Comparison of ENCODE assay signal across 11 cellular contexts in the genomic region with DNA sequence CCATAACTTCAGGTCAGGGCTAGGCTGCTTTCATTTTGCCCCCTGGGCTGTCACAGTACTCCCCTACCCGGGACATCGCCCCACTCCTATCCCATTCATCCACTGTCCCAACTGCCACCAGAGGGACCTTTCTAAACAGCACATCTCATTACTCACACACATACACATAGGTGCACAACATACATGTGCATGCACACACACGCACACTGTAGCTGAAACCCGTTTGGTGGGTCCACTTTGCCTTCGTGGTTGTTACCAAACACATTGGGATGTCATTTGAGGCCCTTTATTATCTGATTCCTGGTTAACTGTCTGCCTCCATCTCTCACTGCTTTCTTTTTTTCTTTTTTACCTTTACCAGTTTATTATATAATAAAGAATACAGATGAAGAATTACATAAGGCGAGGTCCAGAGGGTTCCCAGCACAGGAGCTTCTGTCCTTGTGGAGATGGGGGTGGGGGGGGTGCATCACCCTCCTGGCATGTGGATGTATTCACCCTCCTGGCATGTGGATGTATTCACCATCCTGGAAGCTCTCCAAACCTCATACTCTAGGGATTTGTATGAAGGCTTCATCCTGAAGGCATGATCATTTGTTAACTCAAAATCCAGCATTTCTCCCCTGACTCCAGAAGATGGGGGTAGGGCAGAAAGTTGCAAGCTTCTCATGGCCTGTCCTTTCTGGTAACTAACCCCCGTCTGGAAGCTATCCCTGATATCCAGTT.
DNase-seq lines count a peak whose midpoint lies in the region; ATAC-seq and TF ChIP-seq lines count a peak whose summit lies in the region.
"Had no signal": no experiment of that assay in that cellular context is flagged by ENCODE, and none has a peak within 500 bp of the region (broad histone marks: within the 10 kb centered on the region; RNA-seq: fewer than 3 reads in every experiment).

No MANE protein-coding gene starts in this region.

- H3K27ac Mint-ChIP-seq in stimulated activated naive B cell treated with anti-CD40 and anti-IgM and Interleukin-4, amounts not matched to agents 10 μg/mL and 1 μg/mL and 100 μg/mL, for 72 hours, result no peak overlapping the region

- no peak overlapping the region for H3K4me3 Mint-ChIP-seq in stimulated activated naive B cell treated with anti-CD40 and anti-IgM and Interleukin-4, amounts not matched to agents 10 μg/mL and 1 μg/mL and 100 μg/mL, for 72 hours

- H3K36me3 ChIP-seq in MG63, result no peaks in the 10 kb centered on the region

- no peak for TF ChIP-seq CTCF in choroid plexus epithelial cell (conservative IDR thresholded peaks at IDR 0.05; ENCODE audit: low read depth, low read length)

- no peak overlapping the region for H3K4me3 ChIP-seq in MG63
- H3K4me3 ChIP-seq in choroid plexus epithelial cell (ENCODE audit: low read depth, low read length), result no peak overlapping the region

- H3K9me3 ChIP-seq in MG63, result no peaks in the 10 kb centered on the region; the same call in 1 of the 2 replicates

- no peaks in the 10 kb centered on the region for H3K27me3 ChIP-seq in MG63

- DNase-seq in AG20443 (ENCODE audit: low spot score) (peak; percentile 61), MG63 (peak; percentile 82), choroid plexus epithelial cell (ENCODE audit: low read depth) (peak; percentile 88), myocyte (ENCODE audit: low read depth) (peak; percentile 86)
- DNase-seq in central memory CD4-positive, alpha-beta T cell, result no peak
- no peak for DNase-seq in stimulated activated naive B cell treated with anti-CD40 and anti-IgM and Interleukin-4, amounts not matched to agents 10 μg/mL and 1 μg/mL and 100 μg/mL, for 72 hours
- DNase-seq: activated gamma-delta T cell treated with Interleukin-2 at 50 U/mL for 16 hours, kidney, NCI-H1417 treated with DMSO at 0.1 percent for 48 hours had no signal

- ATAC-seq in GM21825 (IDR thresholded peaks at IDR 0.05; ENCODE audit: unreplicated experiment), result no peak
- no peak for ATAC-seq in GM21381 (IDR thresholded peaks at IDR 0.05; ENCODE audit: unreplicated experiment)
- no peak for ATAC-seq in stimulated activated naive B cell treated with anti-CD40 and anti-IgM and Interleukin-4, amounts not matched to agents 10 μg/mL and 1 μg/mL and 100 μg/mL, for 72 hours (replicated peaks)

- H3K36me3 Mint-ChIP-seq in stimulated activated naive B cell treated with anti-CD40 and anti-IgM and Interleukin-4, amounts not matched to agents 10 μg/mL and 1 μg/mL and 100 μg/mL, for 72 hours, result peaks cover 3% of the 10 kb centered on the region in 2 donors

- H3K27me3 Mint-ChIP-seq in stimulated activated naive B cell treated with anti-CD40 and anti-IgM and Interleukin-4, amounts not matched to agents 10 μg/mL and 1 μg/mL and 100 μg/mL, for 72 hours, result peaks cover 6 to 13% of the 10 kb centered on the region in 2 donors

- peaks cover 4 to 5% of the 10 kb centered on the region in 2 donors for H3K9me3 Mint-ChIP-seq in stimulated activated naive B cell treated with anti-CD40 and anti-IgM and Interleukin-4, amounts not matched to agents 10 μg/mL and 1 μg/mL and 100 μg/mL, for 72 hours

- H3K4me1 Mint-ChIP-seq in stimulated activated naive B cell treated with anti-CD40 and anti-IgM and Interleukin-4, amounts not matched to agents 10 μg/mL and 1 μg/mL and 100 μg/mL, for 72 hours, result no peaks in the 10 kb centered on the region

Comparison
In these comparisons a context has a peak if more than half of its experiments do, and no peak if none do; other contexts are left out.
1. DNase-seq: peak in AG20443 (single experiment), MG63 (single experiment), choroid plexus epithelial cell (single experiment) and myocyte (single experiment); none in central memory CD4-positive, alpha-beta T cell (single experiment) and stimulated activated naive B cell treated with anti-CD40 and anti-IgM and Interleukin-4, amounts not matched to agents 10 μg/mL and 1 μg/mL and 100 μg/mL, for 72 hours (single experiment).